9 cellular contexts compared by ENCODE assay signal in the genomic region with DNA sequence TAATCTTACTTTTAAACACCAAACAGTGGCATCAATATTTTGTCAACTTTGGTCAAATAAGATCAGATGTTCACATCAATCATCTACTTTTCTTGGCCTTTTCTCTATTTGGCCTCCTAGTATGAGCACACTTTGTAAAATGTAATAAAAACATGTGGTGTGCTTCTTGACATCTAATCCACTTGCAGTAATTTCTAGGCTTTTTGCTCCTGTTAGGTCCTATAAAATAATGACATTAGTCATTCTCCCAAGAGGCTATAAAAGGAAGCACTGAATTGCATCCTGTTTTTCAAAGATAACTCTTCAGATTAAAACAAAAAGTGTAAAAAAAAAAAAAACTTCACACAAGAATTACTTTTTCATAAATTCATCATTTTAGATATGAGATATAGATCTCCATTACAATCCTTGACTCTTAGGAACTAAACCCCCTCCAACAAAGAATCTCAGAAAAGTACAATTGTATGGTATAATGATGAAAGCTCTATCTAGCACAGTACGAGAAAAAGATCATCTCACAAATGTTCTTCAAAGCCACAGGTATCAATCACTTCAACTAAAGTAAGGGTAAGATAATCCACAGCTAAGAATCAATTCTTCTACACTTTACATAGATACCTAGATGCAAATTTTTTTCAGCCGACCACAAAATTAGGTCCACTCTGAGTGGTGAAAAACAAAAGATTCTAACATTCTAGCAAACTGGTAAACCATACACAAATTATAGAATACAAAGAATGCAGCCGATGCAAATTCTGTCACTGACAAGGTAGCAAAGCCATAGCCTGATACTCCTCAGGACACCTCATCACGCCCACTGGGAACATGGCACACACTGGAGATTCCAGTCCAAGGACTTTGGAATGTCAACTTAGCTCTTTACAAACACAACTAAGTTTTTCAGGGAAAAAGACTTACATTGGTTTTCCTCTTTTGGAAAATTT. TPM values are rescaled to one million over a fixed set of nuclear protein-coding genes. Genes with fewer than 3 reads are reported as not detected.
DNase-seq lines count a peak whose midpoint lies in the region; ATAC-seq and TF ChIP-seq lines count a peak whose summit lies in the region.
"Had no signal": no experiment of that assay in that cellular context is flagged by ENCODE, and none has a peak within 500 bp of the region (broad histone marks: within the 10 kb centered on the region; RNA-seq: fewer than 3 reads in every experiment).

No MANE protein-coding gene starts in this region.

- H3K27ac Mint-ChIP-seq in CD4-positive, alpha-beta T cell = peak overlapping the region; percentile 95
- peak overlapping the region; percentile 95 for H3K27ac Mint-ChIP-seq in T-helper 17 cell
- H3K27ac Mint-ChIP-seq in naive thymus-derived CD4-positive, alpha-beta T cell = peak overlapping the region; percentile 79 to 98 (median 96)

- no peaks in the 10 kb centered on the region for H3K27me3 Mint-ChIP-seq in CD4-positive, alpha-beta T cell
- H3K27me3 Mint-ChIP-seq in T-helper 17 cell = no peaks in the 10 kb centered on the region
- no peaks in the 10 kb centered on the region for H3K27me3 Mint-ChIP-seq in naive thymus-derived CD4-positive, alpha-beta T cell

- peaks cover 25 to 27% of the 10 kb centered on the region in 2 donors for H3K4me1 ChIP-seq in naive thymus-derived CD4-positive, alpha-beta T cell (ENCODE audit: control insufficient read depth in 2 of 2, insufficient read depth in 2 of 2, low read length in 2 of 2)

- intact Hi-C loops in CD4-positive, alpha-beta T cell (cut with DNase I, micrococcal nuclease) = loop anchor here (1.0 to 10.0 kb wide), 11 partner anchors 8 to 795 kb away; a partner anchor contains a TSS
- intact Hi-C loops in naive thymus-derived CD4-positive, alpha-beta T cell (cut with micrococcal nuclease) = loop anchor here (1.0 to 5.0 kb wide), 4 partner anchors 8 to 117 kb away; no protein-coding TSS in a partner anchor

- ATAC-seq in CD4-positive, alpha-beta T cell (ENCODE audit: poor library complexity) = no peak
- peak; percentile 12 for ATAC-seq in GM19025 (IDR thresholded peaks at IDR 0.05; ENCODE audit: low read depth, unreplicated experiment)
- ATAC-seq in T-helper 17 cell = no peak
- ATAC-seq in naive thymus-derived CD4-positive, alpha-beta T cell = no peak
- ATAC-seq in HG02623 (IDR thresholded peaks at IDR 0.05; ENCODE audit: unreplicated experiment) = no peak
- ATAC-seq in activated CD4-positive, CD25-positive, alpha-beta regulatory T cell treated with anti-CD3 and anti-CD28 coated beads, Interleukin-2, amount 50 U/mL, for 24 hours = no peak

- H3K4me3 Mint-ChIP-seq in CD4-positive, alpha-beta T cell = peak overlapping the region; percentile 98
- H3K4me3 Mint-ChIP-seq in T-helper 17 cell = peak overlapping the region; percentile 100
- peak overlapping the region; percentile 87 to 100 (median 96) for H3K4me3 Mint-ChIP-seq in naive thymus-derived CD4-positive, alpha-beta T cell

- no peaks in the 10 kb centered on the region for H3K9me3 Mint-ChIP-seq in CD4-positive, alpha-beta T cell
- H3K9me3 Mint-ChIP-seq in naive thymus-derived CD4-positive, alpha-beta T cell = peaks cover 0 to 2% (median 0%) of the 10 kb centered on the region in 11 donors

- H3K9me3 ChIP-seq in CD4-positive, alpha-beta T cell (ENCODE audit: control insufficient read depth, low read length) = no peaks in the 10 kb centered on the region
- H3K9me3 ChIP-seq in T-helper 17 cell (ENCODE audit: control insufficient read depth, low read length, poor library complexity, severe bottlenecking) = no peaks in the 10 kb centered on the region
- no peaks in the 10 kb centered on the region for H3K9me3 ChIP-seq in naive thymus-derived CD4-positive, alpha-beta T cell (ENCODE audit: control insufficient read depth in 2 of 3, low read length in 3 of 3)

- no peak for DNase-seq in CD4-positive, alpha-beta T cell
- DNase-seq in T-helper 17 cell = no peak
- DNase-seq in naive thymus-derived CD4-positive, alpha-beta T cell = no peak
- no peak for DNase-seq in nucleus accumbens (lab: John Stamatoyannopoulos, UW)
- DNase-seq in GM10266 (ENCODE audit: extremely low spot score) = no peak

- peak overlapping the region; percentile 94 for H3K4me3 ChIP-seq in naive thymus-derived CD4-positive, alpha-beta T cell (ENCODE audit: low read length)

- no peaks in the 10 kb centered on the region for H3K27me3 ChIP-seq in CD4-positive, alpha-beta T cell (ENCODE audit: control insufficient read depth, insufficient read depth, low read length)
- no peaks in the 10 kb centered on the region for H3K27me3 ChIP-seq in naive thymus-derived CD4-positive, alpha-beta T cell (ENCODE audit: control insufficient read depth in 2 of 2, insufficient read depth in 2 of 2, low read length in 2 of 2)

- H3K36me3 ChIP-seq in naive thymus-derived CD4-positive, alpha-beta T cell (ENCODE audit: control insufficient read depth in 2 of 3, insufficient read depth in 3 of 3, low read length in 3 of 3) = peaks cover 0 to 6% (median 0%) of the 10 kb centered on the region in 3 experiments

- no peak for TF ChIP-seq CTCF in CD4-positive, alpha-beta T cell (IDR thresholded peaks at IDR 0.05)
- no peak for TF ChIP-seq CTCF in GM10266 (IDR thresholded peaks at IDR 0.05; ENCODE audit: control insufficient read depth, insufficient read depth, low read depth, missing control alignments)

- H3K4me1 Mint-ChIP-seq in CD4-positive, alpha-beta T cell (ENCODE audit: low read depth) = peaks cover 81% of the 10 kb centered on the region
- H3K4me1 Mint-ChIP-seq in T-helper 17 cell = peaks cover 53% of the 10 kb centered on the region
- peaks cover 33 to 64% (median 56%) of the 10 kb centered on the region in 7 donors for H3K4me1 Mint-ChIP-seq in naive thymus-derived CD4-positive, alpha-beta T cell

- CTCF ChIA-PET in CD4-positive, alpha-beta T cell (lab: Charles Lee) = interaction anchor here (1.0 to 3.8 kb wide), 22 partner anchors 10 to 196 kb away, joined by 3 to 56 read pairs (median 12); no protein-coding TSS in a partner anchor
- CTCF ChIA-PET in naive thymus-derived CD4-positive, alpha-beta T cell (lab: Charles Lee) = interaction anchor here (0.6 to 3.8 kb wide), 28 partner anchors 9 to 300 kb away, joined by 3 to 51 read pairs (median 6); no protein-coding TSS in a partner anchor

- POLR2A ChIA-PET in CD4-positive, alpha-beta T cell (lab: Charles Lee) = interaction anchor here (1.0 to 3.9 kb wide), 20 partner anchors 8 to 223 kb away, joined by 3 to 34 read pairs (median 10); no protein-coding TSS in a partner anchor
- POLR2A ChIA-PET in naive thymus-derived CD4-positive, alpha-beta T cell (lab: Charles Lee) = interaction anchor here (0.6 to 3.7 kb wide), 29 partner anchors 9 to 602 kb away, joined by 3 to 75 read pairs (median 6); a partner anchor contains a TSS

- H3K36me3 Mint-ChIP-seq in CD4-positive, alpha-beta T cell (ENCODE audit: low read depth) = peaks cover 26% of the 10 kb centered on the region
- H3K36me3 Mint-ChIP-seq in T-helper 17 cell (ENCODE audit: low read depth) = peaks cover 15% of the 10 kb centered on the region
- peaks cover 0 to 56% (median 7%) of the 10 kb centered on the region in 5 donors for H3K36me3 Mint-ChIP-seq in naive thymus-derived CD4-positive, alpha-beta T cell

- H3K27ac ChIP-seq in CD4-positive, alpha-beta T cell (ENCODE audit: low read depth, low read length) = peak overlapping the region; percentile 82
- peak overlapping the region; percentile 94 for H3K27ac ChIP-seq in naive thymus-derived CD4-positive, alpha-beta T cell (ENCODE audit: low read depth, low read length)
- H3K27ac ChIP-seq: epithelial cell of prostate had no signal

RNA-seq across cellular contexts. Expression of a gene that starts 2.7 kb away (rescaled TPM):
- total RNA-seq in CD4-positive, alpha-beta T cell = 10 to 100 TPM; 40.1 to 40.3 TPM
- 100 to 1,000 TPM; 134 to 136 TPM for total RNA-seq in T-helper 17 cell
- 100 to 1,000 TPM in 3 of 5 experiments, 10 to 100 TPM in 2; 38.3 to 154 (median 126) TPM for total RNA-seq in naive thymus-derived CD4-positive, alpha-beta T cell
- polyA plus RNA-seq in naive thymus-derived CD4-positive, alpha-beta T cell = 10 to 100 TPM; 32.7 to 39.6 TPM

RNA-seq across cellular contexts. Expression of a gene that starts 50.1 kb away (rescaled TPM):
- total RNA-seq in CD4-positive, alpha-beta T cell = 10 to 100 TPM; 21.1 to 23.5 TPM
- total RNA-seq in T-helper 17 cell = 10 to 100 TPM; 55.2 to 71.2 TPM
- total RNA-seq in naive thymus-derived CD4-positive, alpha-beta T cell = 10 to 100 TPM; 24.4 to 57.9 (median 46.9) TPM
- 10 to 100 TPM; 58.3 to 62.4 TPM for polyA plus RNA-seq in naive thymus-derived CD4-positive, alpha-beta T cell
